13 cellular contexts compared by ENCODE assay signal in genomic region chr3:52268036-52268435, GRCh38. TPM values are rescaled to one million over a fixed set of nuclear protein-coding genes. Genes with fewer than 3 reads are reported as not detected.
DNase-seq lines count a peak whose midpoint lies in the region; ATAC-seq, FAIRE-seq and TF ChIP-seq lines count a peak whose summit lies in the region.
"Had no signal": no experiment of that assay in that cellular context is flagged by ENCODE, and none has a peak within 500 bp of the region (broad histone marks: within the 10 kb centered on the region; RNA-seq: fewer than 3 reads in every experiment).

No MANE protein-coding gene starts in this region.

- BruUV-seq in GM12878 (replicated peaks; lab: Mats Ljungman, UMichigan): TSS peak; percentile 4

- no peak overlapping the region for H2BK120ac ChIP-seq in neuronal stem cell (ENCODE audit: low read depth, low read length)

- FAIRE-seq in GM12878 (lab: Jason Lieb, UNC): no peak
- FAIRE-seq: H54 had no signal

- peaks cover 60 to 86% (median 75%) of the 10 kb centered on the region in 4 donors for H3K4me1 Mint-ChIP-seq in CD4-positive, alpha-beta memory T cell
- H3K4me1 Mint-ChIP-seq in activated CD4-positive, alpha-beta T cell treated with anti-CD3 and anti-CD28 coated beads, Interleukin-2, amount 10 ng/mL, durations not matched to agents 7 days and 5 days: peaks cover 88% of the 10 kb centered on the region

- SMC1A ChIA-PET in GM12878 (lab: Charles Lee; ENCODE audit: uncharacterized antibody, unreplicated experiment): interaction anchor here (1.7 kb wide), 1 partner anchor 71 kb away, joined by 4 read pairs; no protein-coding TSS in a partner anchor

- H3K14ac ChIP-seq in neuronal stem cell (ENCODE audit: low read length): no peak overlapping the region

- H3K36me3 ChIP-seq in CD4-positive, alpha-beta memory T cell (ENCODE audit: insufficient read depth, low read length): peaks cover 49% of the 10 kb centered on the region
- H3K36me3 ChIP-seq in GM12878 (ENCODE audit: control insufficient read depth in 2 of 2, insufficient read depth in 2 of 2, low read length in 1 of 2) (peaks cover 13 to 44% of the 10 kb centered on the region in 2 experiments), neuronal stem cell (replicated peaks in 1 of 2; ENCODE audit: control insufficient read depth in 2 of 2, insufficient read depth in 2 of 2, low read length in 2 of 2) (peaks cover 32 to 99% of the 10 kb centered on the region in 2 donors), spleen (peaks cover 4 to 92% (median 71%) of the 10 kb centered on the region in 6 donors)

- TF ChIP-seq POLR2A in GM12878 (IDR thresholded peaks at IDR 0.05; ENCODE audit: low read depth, low read length) (no peak), spleen (IDR thresholded peaks at IDR 0.05) (no peak)

- peaks cover 69 to 86% of the 10 kb centered on the region in 2 donors for H3K36me3 Mint-ChIP-seq in CD4-positive, alpha-beta memory T cell
- peaks cover 86% of the 10 kb centered on the region for H3K36me3 Mint-ChIP-seq in activated CD4-positive, alpha-beta T cell treated with anti-CD3 and anti-CD28 coated beads, Interleukin-2, amount 10 ng/mL, durations not matched to agents 7 days and 5 days (ENCODE audit: low read depth)

- H3K79me2 ChIP-seq in GM12878 (ENCODE audit: control insufficient read depth, insufficient read depth, low read length): peaks cover 48% of the 10 kb centered on the region

- peak overlapping the region in 7 of 8 donors; percentile 35 to 77 (median 70) for H3K4me3 Mint-ChIP-seq in CD4-positive, alpha-beta memory T cell
- peak overlapping the region; percentile 14 for H3K4me3 Mint-ChIP-seq in activated CD4-positive, alpha-beta T cell treated with anti-CD3 and anti-CD28 coated beads, Interleukin-2, amount 10 ng/mL, durations not matched to agents 7 days and 5 days
- H3K4me3 Mint-ChIP-seq: nephron had no signal

- DNase-seq in CD4-positive, alpha-beta memory T cell: peak in 2 of 5 donors; percentile 22 to 82
- DNase-seq in activated CD4-positive, alpha-beta T cell treated with anti-CD3 and anti-CD28 coated beads, Interleukin-2, amount 10 ng/mL, durations not matched to agents 7 days and 5 days: no peak
- DNase-seq in GM12878 (ENCODE audit: low read depth, low spot score): no peak
- no peak for DNase-seq in neuronal stem cell (ENCODE audit: low spot score)
- DNase-seq in spleen: no peak
- DNase-seq: brain microvascular endothelial cell had no signal

- POLR2A ChIA-PET in CD4-positive, alpha-beta memory T cell (lab: Charles Lee; ENCODE audit: partially characterized antibody): interaction anchor here (1.0 to 37.2 kb wide), 4 partner anchors 10 to 46 kb away, joined by 3 to 1950 read pairs (median 17); partner anchors contain the start of genes PPM1M, TWF2 and WDR82
- POLR2A ChIA-PET in activated CD4-positive, alpha-beta T cell treated with anti-CD3 and anti-CD28 coated beads, Interleukin-2, amount 10 ng/mL, durations not matched to agents 7 days and 5 days (lab: Charles Lee): interaction anchor here (1.1 kb wide), 2 partner anchors 10 to 15 kb away, joined by 3 to 7 read pairs; no protein-coding TSS in a partner anchor
- POLR2A ChIA-PET in GM12878 (lab: Charles Lee): interaction anchor here (1.3 kb wide), 1 partner anchor 10 kb away, joined by 6 read pairs; no protein-coding TSS in a partner anchor

- ATAC-seq in GM12878 (no peak), HG03521 (IDR thresholded peaks at IDR 0.05; ENCODE audit: unreplicated experiment) (no peak), HG03378 (IDR thresholded peaks at IDR 0.05; ENCODE audit: unreplicated experiment) (no peak), GM19328 (IDR thresholded peaks at IDR 0.05; ENCODE audit: unreplicated experiment) (no peak)

- H3K27ac Mint-ChIP-seq in CD4-positive, alpha-beta memory T cell: peak overlapping the region; percentile 85 to 96 (median 94)
- H3K27ac Mint-ChIP-seq in activated CD4-positive, alpha-beta T cell treated with anti-CD3 and anti-CD28 coated beads, Interleukin-2, amount 10 ng/mL, durations not matched to agents 7 days and 5 days: peak overlapping the region; percentile 82
- H3K27ac Mint-ChIP-seq: nephron had no signal

- no peak overlapping the region for H3K4ac ChIP-seq in neuronal stem cell (ENCODE audit: low read length)

- H3K23ac ChIP-seq in neuronal stem cell (ENCODE audit: low read depth, low read length, poor library complexity): no peak overlapping the region

- no peaks in the 10 kb centered on the region for H3K27me3 ChIP-seq in CD4-positive, alpha-beta memory T cell (ENCODE audit: insufficient read depth, low read length)
- H3K27me3 ChIP-seq in GM12878 (replicated peaks in 1 of 2; ENCODE audit: control insufficient read depth in 2 of 2, insufficient read depth in 2 of 2, low read length in 1 of 2) (no peaks in the 10 kb centered on the region), neuronal stem cell (ENCODE audit: control insufficient read depth in 3 of 3, insufficient read depth in 3 of 3, low read depth in 1 of 3, low read length in 3 of 3) (no peaks in the 10 kb centered on the region), spleen (replicated peaks in 1 of 7) (no peaks in the 10 kb centered on the region)
- H3K27me3 ChIP-seq: brain microvascular endothelial cell had no signal

- H2BK5ac ChIP-seq in neuronal stem cell (ENCODE audit: low read length): no peak overlapping the region

- no peak overlapping the region for H4K8ac ChIP-seq in neuronal stem cell (ENCODE audit: low read depth, low read length)

- intact Hi-C loops in CD4-positive, alpha-beta memory T cell (cut with micrococcal nuclease): no loop called here
- intact Hi-C loops in GM12878 (cut with micrococcal nuclease; ENCODE audit: unreplicated experiment): no loop called here
- intact Hi-C loops in spleen (cut with DNase I; ENCODE audit: low total_unique reads): no loop called here

- H3K9me3 ChIP-seq in CD4-positive, alpha-beta memory T cell (ENCODE audit: control insufficient read depth in 1 of 2, low read length in 2 of 2): no peaks in the 10 kb centered on the region
- H3K9me3 ChIP-seq in GM12878 (replicated peaks; ENCODE audit: control insufficient read depth, insufficient read depth, low read length) (no peaks in the 10 kb centered on the region), neuronal stem cell (replicated peaks in 1 of 2; ENCODE audit: control insufficient read depth in 2 of 2, insufficient read depth in 1 of 2, low read depth in 1 of 2, low read length in 2 of 2) (no peaks in the 10 kb centered on the region), spleen (no peaks in the 10 kb centered on the region)

- TF ChIP-seq RAD21 in GM12878 (IDR thresholded peaks at IDR 0.05; ENCODE audit: insufficient read depth, low read depth, low read length): no peak

- no peaks in the 10 kb centered on the region for H4K20me1 ChIP-seq in GM12878 (ENCODE audit: control insufficient read depth, insufficient read depth)

- H2AFZ ChIP-seq in GM12878 (ENCODE audit: control insufficient read depth, low read depth, low read length) (no peak overlapping the region), neuronal stem cell (ENCODE audit: low read length) (no peak overlapping the region)

- H3K27me3 Mint-ChIP-seq in CD4-positive, alpha-beta memory T cell: no peaks in the 10 kb centered on the region
- no peaks in the 10 kb centered on the region for H3K27me3 Mint-ChIP-seq in activated CD4-positive, alpha-beta T cell treated with anti-CD3 and anti-CD28 coated beads, Interleukin-2, amount 10 ng/mL, durations not matched to agents 7 days and 5 days

- peaks cover 0 to 2% (median 0%) of the 10 kb centered on the region in 8 donors for H3K9me3 Mint-ChIP-seq in CD4-positive, alpha-beta memory T cell
- no peaks in the 10 kb centered on the region for H3K9me3 Mint-ChIP-seq in activated CD4-positive, alpha-beta T cell treated with anti-CD3 and anti-CD28 coated beads, Interleukin-2, amount 10 ng/mL, durations not matched to agents 7 days and 5 days
- H3K9me3 Mint-ChIP-seq: nephron had no signal

- RAD21 ChIA-PET in GM12878 (lab: Charles Lee; ENCODE audit: unreplicated experiment): no interaction called here

- H3K79me1 ChIP-seq in neuronal stem cell (ENCODE audit: low read depth, low read length): peaks cover 9% of the 10 kb centered on the region

- CTCF ChIA-PET in CD4-positive, alpha-beta memory T cell (lab: Charles Lee; ENCODE audit: partially characterized antibody): interaction anchor here (1.4 to 32.2 kb wide), 2 partner anchors 9 to 26 kb away, joined by 3 to 684 read pairs; partner anchors contain the start of genes PPM1M and TWF2
- CTCF ChIA-PET in activated CD4-positive, alpha-beta T cell treated with anti-CD3 and anti-CD28 coated beads, Interleukin-2, amount 10 ng/mL, durations not matched to agents 7 days and 5 days (lab: Charles Lee): interaction anchor here (1.5 to 2.6 kb wide), 2 partner anchors 12 to 15 kb away, joined by 4 to 9 read pairs; no protein-coding TSS in a partner anchor
- CTCF ChIA-PET in GM12878 (lab: Yijun Ruan, JAX): interaction anchor here (1.2 kb wide), 1 partner anchor 10 kb away, joined by 3 read pairs; no protein-coding TSS in a partner anchor

- H2BK12ac ChIP-seq in neuronal stem cell (ENCODE audit: low read length): no peak overlapping the region

- no peak overlapping the region for H3K4me2 ChIP-seq in GM12878 (ENCODE audit: control insufficient read depth, insufficient read depth)
- no peak overlapping the region for H3K4me2 ChIP-seq in neuronal stem cell (ENCODE audit: insufficient read depth, low read length, poor library complexity, severe bottlenecking)

- WGBS in GM12878 (ENCODE audit: insufficient coverage, insufficient replicate concordance, low lambda C conversion rate, missing lambda C conversion rate): 97% methylated on average over 7 of the region's 7 CpGs
- no CpG with 5 or more reads among the region's 7 CpGs for WGBS in neuronal stem cell (ENCODE audit: extremely low coverage in 2 of 2, insufficient read length in 2 of 2, insufficient replicate concordance in 1 of 2), 2 donors
- 74 to 88% (median 84%) methylated on average over 7 of the region's 7 CpGs for WGBS in spleen, 5 donors

- H2BK15ac ChIP-seq in neuronal stem cell (ENCODE audit: low read length): no peak overlapping the region

- H3K4me1 ChIP-seq in CD4-positive, alpha-beta memory T cell (ENCODE audit: insufficient read depth, low read length): peaks cover 94% of the 10 kb centered on the region
- peaks cover 11% of the 10 kb centered on the region for H3K4me1 ChIP-seq in GM12878 (ENCODE audit: control insufficient read depth, insufficient read depth, low read length)
- no peaks in the 10 kb centered on the region for H3K4me1 ChIP-seq in neuronal stem cell (ENCODE audit: control insufficient read depth in 2 of 2, insufficient read depth in 1 of 2, low read depth in 1 of 2, low read length in 2 of 2)
- H3K4me1 ChIP-seq in spleen: peaks cover 50 to 86% (median 69%) of the 10 kb centered on the region in 6 donors

- no peak overlapping the region for H3K9ac ChIP-seq in GM12878 (ENCODE audit: control insufficient read depth, insufficient read depth, low read length)
- peak overlapping the region; percentile 51 for H3K9ac ChIP-seq in neuronal stem cell (ENCODE audit: low read depth, low read length, poor library complexity)

- peak overlapping the region; percentile 57 for H3K27ac ChIP-seq in CD4-positive, alpha-beta memory T cell (ENCODE audit: low read depth, low read length)
- H3K27ac ChIP-seq in GM12878 (ENCODE audit: control insufficient read depth, insufficient read depth) (no peak overlapping the region), neuronal stem cell (replicated peaks; ENCODE audit: low read length) (no peak overlapping the region), spleen (peak overlapping the region in 2 of 8 donors; percentile 99)
- H3K27ac ChIP-seq: brain microvascular endothelial cell had no signal

- in situ Hi-C loops in GM12878 (cut with MboI): no loop called here

- TF ChIP-seq CTCF in GM12878 (IDR thresholded peaks at IDR 0.05 in 2 of 3, conservative IDR thresholded peaks at IDR 0.05 in 1 of 3; ENCODE audit: control insufficient read depth in 2 of 3, extremely low read depth in 1 of 3, insufficient read depth in 1 of 3, low read depth in 3 of 3, low read length in 3 of 3): no peak
- no peak for TF ChIP-seq CTCF in spleen (IDR thresholded peaks at IDR 0.05 in 8 of 11, conservative IDR thresholded peaks at IDR 0.05 in 3 of 11)

- peak overlapping the region in 1 of 2 donors; percentile 3 for H3K4me3 ChIP-seq in CD4-positive, alpha-beta memory T cell (ENCODE audit: low read length in 2 of 2)
- H3K4me3 ChIP-seq in GM12878: no peak overlapping the region
- no peak overlapping the region for H3K4me3 ChIP-seq in neuronal stem cell (ENCODE audit: low read length in 2 of 2)
- no peak overlapping the region for H3K4me3 ChIP-seq in spleen
- H3K4me3 ChIP-seq: skin epidermis had no signal

- no peak for TF ChIP-seq EP300 in GM12878 (IDR thresholded peaks at IDR 0.05; ENCODE audit: borderline replicate concordance in 1 of 2, control insufficient read depth in 1 of 2, low read depth in 2 of 2, low read length in 2 of 2)

- H4K91ac ChIP-seq in neuronal stem cell (ENCODE audit: low read depth, low read length, poor library complexity): no peak overlapping the region

- H2AK5ac ChIP-seq in neuronal stem cell (ENCODE audit: low read depth, low read length): no peak overlapping the region

- no peak overlapping the region for H3K18ac ChIP-seq in neuronal stem cell (ENCODE audit: low read length)

RNA-seq across cellular contexts. Expression of gene WDR82, which starts 10.4 kb away (rescaled TPM):
- total RNA-seq in CD4-positive, alpha-beta memory T cell: 100 to 1,000 TPM; 149 to 150 TPM
- polyA plus RNA-seq in CD4-positive, alpha-beta memory T cell: 100 to 1,000 TPM in 1 of 2 donors, 10 to 100 TPM in 1; 62.3 to 143 TPM
- total RNA-seq in activated CD4-positive, alpha-beta T cell treated with anti-CD3 and anti-CD28 coated beads, Interleukin-2, amount 10 ng/mL, durations not matched to agents 7 days and 5 days: 100 to 1,000 TPM; 140 to 143 TPM
- total RNA-seq in GM12878 (2013; cell fraction: nucleolus; rRNA removed): 29.7 and 32.2 TPM in 2 replicates
- total RNA-seq in GM12878 (2014; rRNA removed) (50.0 and 51.1 TPM in 2 replicates), GM12878 (2014; rRNA removed; fragmentation: Illumina TruSeq; extraction: Trizol) (45.1 and 46.4 TPM in 2 replicates), GM12878 (2021) (61.0 and 64.8 TPM in 2 replicates), spleen (10 to 100 TPM; 60.5 to 80.6 (median 72.0) TPM)
- 33.3 TPM for polyA plus RNA-seq in GM12878 (2011; ENCODE audit: low read depth)
- polyA plus RNA-seq in GM12878 (2011; rRNA removed) (81.8 and 82.4 TPM in 2 replicates), GM12878 (2014; fragmentation: Illumina TruSeq; extraction: Trizol) (65.8 and 67.0 TPM in 2 replicates), GM12878 (2014; fragmentation: Nextera tagmentation; extraction: Ambion mirVana) (10 to 100 TPM; 10.4 to 12.5 TPM), GM12878 (2014; rRNA removed) (49.5 and 55.2 TPM in 2 replicates), GM12878 (2016; fragmentation: Nextera tagmentation; extraction: Ambion mirVana) (10 to 100 TPM; 10.1 to 15.8 TPM), spleen (10 to 100 TPM; 20.9 to 35.8 (median 23.6) TPM)
- polyA plus RNA-seq in GM12878 (2011; cell fraction: cytosol; rRNA removed): 51.8 and 52.6 TPM in 2 replicates
- polyA plus RNA-seq in GM12878 (2011; cell fraction: nucleus; rRNA removed): 14.2 and 20.5 TPM in 2 replicates
- 35.7 and 40.2 TPM in 2 replicates for polyA plus RNA-seq in GM12878 (2012)
- 86.3 and 110 TPM in 2 replicates for polyA minus RNA-seq in GM12878 (2011; rRNA and poly(A)+ RNA removed)
- 27.0 and 31.9 TPM in 2 replicates for polyA minus RNA-seq in GM12878 (2011; cell fraction: cytosol; rRNA and poly(A)+ RNA removed)
- polyA minus RNA-seq in GM12878 (2011; cell fraction: nucleus; rRNA and poly(A)+ RNA removed): 12.8 and 23.2 TPM in 2 replicates
- polyA plus RNA-seq in neuronal stem cell (2013, experiment 1 of 2): 37.2 TPM
- 38.6 TPM for polyA plus RNA-seq in neuronal stem cell (2013, experiment 2 of 2)

RNA-seq across cellular contexts. Expression of gene GLYCTK, which starts 19.6 kb away (rescaled TPM):
- 10 to 100 TPM; 29.4 to 35.1 TPM for total RNA-seq in CD4-positive, alpha-beta memory T cell
- 1 to 10 TPM; 4.9 to 9.7 TPM for polyA plus RNA-seq in CD4-positive, alpha-beta memory T cell
- total RNA-seq in activated CD4-positive, alpha-beta T cell treated with anti-CD3 and anti-CD28 coated beads, Interleukin-2, amount 10 ng/mL, durations not matched to agents 7 days and 5 days: 10 to 100 TPM; 25.0 to 29.4 TPM
- 49.8 and 58.7 TPM in 2 replicates for total RNA-seq in GM12878 (2013; cell fraction: nucleolus; rRNA removed)
- total RNA-seq in GM12878 (2014; rRNA removed): 13.7 and 14.9 TPM in 2 replicates
- 8.5 and 8.8 TPM in 2 replicates for total RNA-seq in GM12878 (2014; rRNA removed; fragmentation: Illumina TruSeq; extraction: Trizol)
- total RNA-seq in GM12878 (2021): 19.0 and 19.9 TPM in 2 replicates
- polyA plus RNA-seq in GM12878 (2011; ENCODE audit: low read depth): 7.2 TPM
- polyA plus RNA-seq in GM12878 (2011; rRNA removed): 6.5 and 13.5 TPM in 2 replicates
- polyA plus RNA-seq in GM12878 (2011; cell fraction: cytosol; rRNA removed): 21.6 and 36.9 TPM in 2 replicates
- polyA plus RNA-seq in GM12878 (2011; cell fraction: nucleus; rRNA removed): 76.2 and 80.1 TPM in 2 replicates
- polyA plus RNA-seq in GM12878 (2012): 10.3 and 13.3 TPM in 2 replicates
- polyA plus RNA-seq in GM12878 (2014; fragmentation: Illumina TruSeq; extraction: Trizol): 2.3 and 7.4 TPM in 2 replicates
- 1 to 10 TPM in 1 of 2 experiments, under 1 TPM in 1; 0.66 to 2.7 TPM for polyA plus RNA-seq in GM12878 (2014; fragmentation: Nextera tagmentation; extraction: Ambion mirVana)
- 22.6 and 26.5 TPM in 2 replicates for polyA plus RNA-seq in GM12878 (2014; rRNA removed)
- 10 to 100 TPM; 10.6 to 15.7 TPM for polyA plus RNA-seq in GM12878 (2016; fragmentation: Nextera tagmentation; extraction: Ambion mirVana)
- 11.3 and 23.6 TPM in 2 replicates for polyA minus RNA-seq in GM12878 (2011; rRNA and poly(A)+ RNA removed)
- polyA minus RNA-seq in GM12878 (2011; cell fraction: cytosol; rRNA and poly(A)+ RNA removed): 5.3 and 7.6 TPM in 2 replicates
- polyA minus RNA-seq in GM12878 (2011; cell fraction: nucleus; rRNA and poly(A)+ RNA removed): 19.2 and 41.1 TPM in 2 replicates
- polyA plus RNA-seq in neuronal stem cell (2013, experiment 1 of 2): 0.85 TPM
- polyA plus RNA-seq in neuronal stem cell (2013, experiment 2 of 2): 1.1 TPM
- 10 to 100 TPM; 13.4 to 31.9 (median 26.8) TPM for total RNA-seq in spleen
- polyA plus RNA-seq in spleen: 10 to 100 TPM; 14.9 to 22.5 (median 22.2) TPM

RNA-seq across cellular contexts. Expression of gene PPM1M, which starts 22.5 kb away (rescaled TPM):
- 10 to 100 TPM; 70.2 to 81.1 TPM for total RNA-seq in CD4-positive, alpha-beta memory T cell
- 10 to 100 TPM; 52.0 to 85.3 TPM for polyA plus RNA-seq in CD4-positive, alpha-beta memory T cell
- 10 to 100 TPM; 82.2 to 92.7 TPM for total RNA-seq in activated CD4-positive, alpha-beta T cell treated with anti-CD3 and anti-CD28 coated beads, Interleukin-2, amount 10 ng/mL, durations not matched to agents 7 days and 5 days
- 10.4 and 10.8 TPM in 2 replicates for total RNA-seq in GM12878 (2013; cell fraction: nucleolus; rRNA removed)
- total RNA-seq in GM12878 (2014; rRNA removed) (15.7 and 16.3 TPM in 2 replicates), GM12878 (2014; rRNA removed; fragmentation: Illumina TruSeq; extraction: Trizol) (14.1 TPM in 2 replicates), GM12878 (2021) (24.8 and 25.9 TPM in 2 replicates), spleen (10 to 100 TPM; 26.3 to 77.8 (median 55.8) TPM)
- polyA plus RNA-seq in GM12878 (2011; ENCODE audit: low read depth): 11.0 TPM
- polyA plus RNA-seq in GM12878 (2011; rRNA removed) (19.2 and 21.1 TPM in 2 replicates), GM12878 (2014; fragmentation: Illumina TruSeq; extraction: Trizol) (19.8 and 24.3 TPM in 2 replicates), GM12878 (2014; fragmentation: Nextera tagmentation; extraction: Ambion mirVana) (10 to 100 TPM in 1 of 2 experiments, 1 to 10 TPM in 1; 7.5 to 15.3 TPM), GM12878 (2014; rRNA removed) (23.1 and 24.3 TPM in 2 replicates), GM12878 (2016; fragmentation: Nextera tagmentation; extraction: Ambion mirVana) (1 to 10 TPM; 7.3 to 9.5 TPM), spleen (10 to 100 TPM; 29.2 to 37.2 (median 33.6) TPM)
- 26.1 and 26.4 TPM in 2 replicates for polyA plus RNA-seq in GM12878 (2011; cell fraction: cytosol; rRNA removed)
- 55.4 and 72.9 TPM in 2 replicates for polyA plus RNA-seq in GM12878 (2011; cell fraction: nucleus; rRNA removed)
- polyA plus RNA-seq in GM12878 (2012): 16.3 and 19.2 TPM in 2 replicates
- 28.2 and 35.1 TPM in 2 replicates for polyA minus RNA-seq in GM12878 (2011; rRNA and poly(A)+ RNA removed)
- 3.9 and 5.3 TPM in 2 replicates for polyA minus RNA-seq in GM12878 (2011; cell fraction: cytosol; rRNA and poly(A)+ RNA removed)
- polyA minus RNA-seq in GM12878 (2011; cell fraction: nucleus; rRNA and poly(A)+ RNA removed): 11.4 and 12.5 TPM in 2 replicates
- polyA plus RNA-seq in neuronal stem cell (2013, experiment 1 of 2): 3.5 TPM
- 3.7 TPM for polyA plus RNA-seq in neuronal stem cell (2013, experiment 2 of 2)

RNA-seq across cellular contexts. Expression of gene TWF2, which starts 29.1 kb away (rescaled TPM):
- 10 to 100 TPM; 69.3 to 76.1 TPM for total RNA-seq in CD4-positive, alpha-beta memory T cell
- polyA plus RNA-seq in CD4-positive, alpha-beta memory T cell: 100 to 1,000 TPM; 122 to 124 TPM
- total RNA-seq in activated CD4-positive, alpha-beta T cell treated with anti-CD3 and anti-CD28 coated beads, Interleukin-2, amount 10 ng/mL, durations not matched to agents 7 days and 5 days: 100 to 1,000 TPM; 117 to 119 TPM
- total RNA-seq in GM12878 (2013; cell fraction: nucleolus; rRNA removed): 11.4 and 12.4 TPM in 2 replicates
- total RNA-seq in GM12878 (2014; rRNA removed) (67.7 and 81.3 TPM in 2 replicates), GM12878 (2014; rRNA removed; fragmentation: Illumina TruSeq; extraction: Trizol) (34.7 and 37.5 TPM in 2 replicates), GM12878 (2021) (88.1 and 88.2 TPM in 2 replicates), spleen (100 to 1,000 TPM in 1 of 7 donors, 10 to 100 TPM in 6; 57.5 to 109 (median 68.2) TPM)
- 26.2 TPM for polyA plus RNA-seq in GM12878 (2011; ENCODE audit: low read depth)
- polyA plus RNA-seq in GM12878 (2011; rRNA removed) (30.3 and 56.6 TPM in 2 replicates), GM12878 (2014; fragmentation: Illumina TruSeq; extraction: Trizol) (9.8 and 38.5 TPM in 2 replicates), GM12878 (2014; fragmentation: Nextera tagmentation; extraction: Ambion mirVana) (1 to 10 TPM in 1 of 2 experiments, under 1 TPM in 1; 0.16 to 3.4 TPM), GM12878 (2014; rRNA removed) (106 and 113 TPM in 2 replicates), GM12878 (2016; fragmentation: Nextera tagmentation; extraction: Ambion mirVana) (10 to 100 TPM; 80.4 to 90.5 TPM), spleen (10 to 100 TPM; 47.3 to 71.4 (median 59.8) TPM)
- 115 and 164 TPM in 2 replicates for polyA plus RNA-seq in GM12878 (2011; cell fraction: cytosol; rRNA removed)
- polyA plus RNA-seq in GM12878 (2011; cell fraction: nucleus; rRNA removed): 78.7 and 103 TPM in 2 replicates
- 46.6 and 50.7 TPM in 2 replicates for polyA plus RNA-seq in GM12878 (2012)
- 40.5 and 76.6 TPM in 2 replicates for polyA minus RNA-seq in GM12878 (2011; rRNA and poly(A)+ RNA removed)
- 25.4 and 34.2 TPM in 2 replicates for polyA minus RNA-seq in GM12878 (2011; cell fraction: cytosol; rRNA and poly(A)+ RNA removed)
- 11.8 and 16.6 TPM in 2 replicates for polyA minus RNA-seq in GM12878 (2011; cell fraction: nucleus; rRNA and poly(A)+ RNA removed)
- polyA plus RNA-seq in neuronal stem cell (2013, experiment 1 of 2): 21.7 TPM
- 20.9 TPM for polyA plus RNA-seq in neuronal stem cell (2013, experiment 2 of 2)

RNA-seq across cellular contexts. Expression of gene TLR9, which starts 42.6 kb away (rescaled TPM):
- 1 to 10 TPM; 2.3 to 3.0 TPM for total RNA-seq in CD4-positive, alpha-beta memory T cell
- polyA plus RNA-seq in CD4-positive, alpha-beta memory T cell: not detected
- total RNA-seq in activated CD4-positive, alpha-beta T cell treated with anti-CD3 and anti-CD28 coated beads, Interleukin-2, amount 10 ng/mL, durations not matched to agents 7 days and 5 days: under 1 TPM; 0.55 to 0.65 TPM
- 0.51 and 1.6 TPM in 2 replicates for total RNA-seq in GM12878 (2013; cell fraction: nucleolus; rRNA removed)
- total RNA-seq in GM12878 (2014; rRNA removed) (0.22 and 0.51 TPM in 2 replicates), GM12878 (2014; rRNA removed; fragmentation: Illumina TruSeq; extraction: Trizol) (0.14 and 0.22 TPM in 2 replicates), GM12878 (2021) (4.8 and 6.9 TPM in 2 replicates), spleen (1 to 10 TPM; 2.3 to 7.7 (median 4.2) TPM)
- polyA plus RNA-seq in GM12878 (2011; ENCODE audit: low read depth): 2.1 TPM
- polyA plus RNA-seq in GM12878 (2011; rRNA removed) (0.03 and 0.11 TPM in 2 replicates), GM12878 (2014; fragmentation: Illumina TruSeq; extraction: Trizol) (0.53 TPM in 1 of 2 replicates, not detected in the other), GM12878 (2014; fragmentation: Nextera tagmentation; extraction: Ambion mirVana) (under 1 TPM in 1 of 2 experiments, not detected in 1; 0.10 TPM), GM12878 (2014; rRNA removed) (1.1 and 1.5 TPM in 2 replicates), GM12878 (2016; fragmentation: Nextera tagmentation; extraction: Ambion mirVana) (1 to 10 TPM in 1 of 2 experiments, under 1 TPM in 1; 0.82 to 1.2 TPM), spleen (1 to 10 TPM in 1 of 3 donors, under 1 TPM in 1, not detected in 1; 0.55 to 3.8 TPM)
- polyA plus RNA-seq in GM12878 (2011; cell fraction: cytosol; rRNA removed): 0.15 and 0.24 TPM in 2 replicates
- polyA plus RNA-seq in GM12878 (2011; cell fraction: nucleus; rRNA removed): 0.64 and 1.0 TPM in 2 replicates
- 4.5 TPM in 2 replicates for polyA plus RNA-seq in GM12878 (2012)
- polyA minus RNA-seq in GM12878 (2011; rRNA and poly(A)+ RNA removed): 0.15 TPM in 1 of 2 replicates, not detected in the other
- 0.42 TPM in 1 of 2 replicates, not detected in the other for polyA minus RNA-seq in GM12878 (2011; cell fraction: cytosol; rRNA and poly(A)+ RNA removed)
- polyA minus RNA-seq in GM12878 (2011; cell fraction: nucleus; rRNA and poly(A)+ RNA removed): 0.10 TPM in 1 of 2 replicates, not detected in the other
- 0.04 TPM for polyA plus RNA-seq in neuronal stem cell (2013, experiment 1 of 2)
- polyA plus RNA-seq in neuronal stem cell (2013, experiment 2 of 2): 0.10 TPM
- total RNA-seq: RPMI7951 had no signal
